ENCODE assay signal across 1 cellular context in genomic region chr19:12882589-12882988, GRCh38.
A peak's percentile ranks its signal among the peaks of the same experiment; 100 is the strongest.
TF ChIP-seq lines count a peak whose summit lies in the region.

No MANE protein-coding gene starts in this region.

TF ChIP-seq in K562, 482 proteins besides CTCF, POLR2A, EP300 and RAD21 (continued from another document):
- TF ChIP-seq TFE3 (CRISPR knock-in tag; IDR thresholded peaks at IDR 0.05) (0 out of 2 replicates have a peak, but pooled peaks have one; percentile 2), MAX (CRISPR knock-in tag; IDR thresholded peaks at IDR 0.05) (0 out of 2 replicates have a peak, but pooled peaks have one; percentile 4), YY1 (IDR thresholded peaks at IDR 0.05; ENCODE audit: borderline replicate concordance in 1 of 3, control insufficient read depth in 1 of 3, extremely low read depth in 1 of 3, insufficient read depth in 3 of 3, insufficient read length in 1 of 3, insufficient replicate concordance in 2 of 3, low read depth in 1 of 3, low read length in 2 of 3) (peak in 1 of 3 experiments; percentile 2), ZNF76 (CRISPR knock-in tag; IDR thresholded peaks at IDR 0.05; ENCODE audit: borderline replicate concordance) (peak; percentile 68; the same call in 1 of the 2 replicates), KLF6 (CRISPR knock-in tag; IDR thresholded peaks at IDR 0.05; ENCODE audit: borderline replicate concordance) (peak; percentile 86), MYC (IDR thresholded peaks at IDR 0.05; ENCODE audit: low read depth, low read length) (no peak), MYC (CRISPR knock-in tag; IDR thresholded peaks at IDR 0.05; ENCODE audit: borderline replicate concordance, low read depth) (peak; percentile 70; the same call in 1 of the 2 replicates), ZNF354B (CRISPR knock-in tag; IDR thresholded peaks at IDR 0.05) (0 out of 2 replicates have a peak, but pooled peaks have one; percentile 37), PML (IDR thresholded peaks at IDR 0.05; ENCODE audit: low read length) (no peak), E2F3 (CRISPR knock-in tag; IDR thresholded peaks at IDR 0.05) (peak; percentile 69; the same call in 1 of the 2 replicates), ZNF449 (CRISPR knock-in tag; IDR thresholded peaks at IDR 0.05) (peak; percentile 86), CREB1 (IDR thresholded peaks at IDR 0.05) (no peak), CREB1 (CRISPR knock-in tag; IDR thresholded peaks at IDR 0.05) (no peak), ZNF766 (CRISPR knock-in tag; conservative IDR thresholded peaks at IDR 0.05) (0 out of 2 replicates have a peak, but pooled peaks have one; percentile 45), ZBTB9 (CRISPR knock-in tag; IDR thresholded peaks at IDR 0.05) (peak; percentile 92), TCF15 (CRISPR knock-in tag; IDR thresholded peaks at IDR 0.05) (peak; percentile 92), DNMT1 (IDR thresholded peaks at IDR 0.05) (no peak), NR2C1 (IDR thresholded peaks at IDR 0.05) (no peak), NR2C1 (tag; IDR thresholded peaks at IDR 0.05) (peak; percentile 87), ZNF445 (CRISPR knock-in tag; IDR thresholded peaks at IDR 0.05; ENCODE audit: low read depth) (peak; percentile 72; the same call in 1 of the 2 replicates), MCM3 (IDR thresholded peaks at IDR 0.05) (no peak), RREB1 (CRISPR knock-in tag; IDR thresholded peaks at IDR 0.05) (0 out of 2 replicates have a peak, but pooled peaks have one; percentile 21), ZNF707 (CRISPR knock-in tag; conservative IDR thresholded peaks at IDR 0.05) (peak; percentile 52; the same call in 1 of the 2 replicates), ELF4 (CRISPR knock-in tag; IDR thresholded peaks at IDR 0.05) (0 out of 2 replicates have a peak, but pooled peaks have one; percentile 24)
